3 cellular contexts compared by ENCODE assay signal in genomic region chr10:113543455-113543955, GRCh38.
TF ChIP-seq lines count a peak whose summit lies in the region.

No MANE protein-coding gene starts in this region.

TF ChIP-seq in HepG2, 621 proteins besides CTCF, POLR2A, EP300 and RAD21:
- TF ChIP-seq ZNF768 (CRISPR knock-in tag; IDR thresholded peaks at IDR 0.05) (peak; percentile 29; the same call in 1 of the 2 replicates), ZNF552 (CRISPR knock-in tag; IDR thresholded peaks at IDR 0.05; ENCODE audit: borderline replicate concordance) (no peak)

TF ChIP-seq in K562, 482 proteins besides CTCF, POLR2A, EP300 and RAD21:
- TF ChIP-seq ZFP36 (IDR thresholded peaks at IDR 0.05; ENCODE audit: low read depth, low read length, partially characterized antibody) (peak; percentile 39), SP1 (CRISPR knock-in tag; IDR thresholded peaks at IDR 0.05) (no peak), RBM25 (IDR thresholded peaks at IDR 0.05; ENCODE audit: low read depth, low read length, severe bottlenecking) (peak; percentile 69), E2F1 (CRISPR knock-in tag; IDR thresholded peaks at IDR 0.05) (no peak)

TF ChIP-seq in HEK293T, 16 proteins besides CTCF, POLR2A, EP300 and RAD21:
- TF ChIP-seq PKNOX1 (IDR thresholded peaks at IDR 0.05) (no peak), ARNT (IDR thresholded peaks at IDR 0.05) (no peak), ZNF384 (IDR thresholded peaks at IDR 0.05) (no peak), L3MBTL2 (conservative IDR thresholded peaks at IDR 0.05) (no peak), CTBP1 (IDR thresholded peaks at IDR 0.05; ENCODE audit: borderline replicate concordance) (no peak), LEF1 (IDR thresholded peaks at IDR 0.05; ENCODE audit: borderline replicate concordance) (no peak), BHLHE40 (IDR thresholded peaks at IDR 0.05; ENCODE audit: borderline replicate concordance) (no peak), HDGF (IDR thresholded peaks at IDR 0.05; ENCODE audit: borderline replicate concordance) (no peak), SUZ12 (IDR thresholded peaks at IDR 0.05) (no peak), FOXK2 (IDR thresholded peaks at IDR 0.05) (no peak), TARDBP (IDR thresholded peaks at IDR 0.05) (no peak), FOXA1 (IDR thresholded peaks at IDR 0.05) (no peak), NFRKB (IDR thresholded peaks at IDR 0.05) (no peak), SP1 (IDR thresholded peaks at IDR 0.05) (no peak), FOXM1 (IDR thresholded peaks at IDR 0.05; ENCODE audit: borderline replicate concordance) (no peak), ELF4 (IDR thresholded peaks at IDR 0.05) (no peak)
